ENCODE assay signal across 1 cellular context in the genomic region with DNA sequence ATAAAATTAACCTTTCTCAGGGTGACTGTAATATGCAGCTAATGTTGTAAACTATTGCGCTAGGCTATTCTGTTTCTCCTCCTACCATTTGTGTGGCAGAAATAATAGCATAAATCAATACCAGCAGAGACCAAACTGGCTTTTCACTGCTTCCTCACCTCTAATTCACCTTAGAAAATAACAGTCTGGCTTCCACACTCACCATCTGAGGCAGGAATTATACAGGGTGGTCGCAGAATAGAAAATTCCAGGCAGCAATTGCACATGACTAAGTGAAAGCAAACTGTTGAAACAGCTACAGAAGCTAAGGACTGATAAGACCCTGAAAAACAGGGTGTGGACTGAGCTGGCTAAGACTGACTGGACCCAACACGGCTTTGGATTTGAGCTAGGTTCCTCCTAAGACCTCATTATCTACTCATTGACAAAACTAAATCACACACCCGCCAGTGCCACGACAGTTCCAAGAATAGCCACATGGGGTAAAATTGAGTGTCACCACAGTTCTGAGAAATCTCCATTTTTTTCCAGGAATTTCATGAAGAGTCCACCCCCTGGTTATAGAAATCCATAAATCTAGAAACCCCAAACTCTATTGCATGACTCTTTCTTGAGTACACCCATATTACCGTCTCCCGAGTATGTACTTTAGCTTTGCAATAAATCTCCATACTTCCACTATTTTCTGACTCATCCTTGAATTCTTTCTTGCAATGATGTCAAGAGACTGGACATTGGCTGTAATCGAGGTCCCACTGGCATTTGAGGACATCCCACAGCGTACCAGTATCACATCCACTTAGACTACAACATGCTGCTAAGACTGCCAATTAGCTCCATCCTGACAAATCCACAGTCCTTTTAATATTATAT.
TF ChIP-seq lines count a peak whose summit lies in the region.

No MANE protein-coding gene starts in this region.

TF ChIP-seq in WTC11, 78 proteins besides CTCF, POLR2A, EP300 and RAD21 (continued from another document):
- TF ChIP-seq CBFB (CRISPR knock-in tag; IDR thresholded peaks at IDR 0.05; ENCODE audit: low read depth), result no peak
- TF ChIP-seq RELA (CRISPR knock-in tag; IDR thresholded peaks at IDR 0.05; ENCODE audit: borderline replicate concordance), result no peak
- TF ChIP-seq ATF1 (CRISPR knock-in tag; IDR thresholded peaks at IDR 0.05), result no peak
- no peak for TF ChIP-seq MYBL2 (CRISPR knock-in tag; IDR thresholded peaks at IDR 0.05)
- TF ChIP-seq CREM (CRISPR knock-in tag; IDR thresholded peaks at IDR 0.05), result no peak
- TF ChIP-seq RORB (CRISPR knock-in tag; IDR thresholded peaks at IDR 0.05), result no peak
